In genomic region chr5:81626524-81626923, GRCh38 we compare ENCODE assay signal across 12 cellular contexts.
DNase-seq lines count a peak whose midpoint lies in the region; ATAC-seq and TF ChIP-seq lines count a peak whose summit lies in the region.
"Had no signal": no experiment of that assay in that cellular context is flagged by ENCODE, and none has a peak within 500 bp of the region (broad histone marks: within the 10 kb centered on the region; RNA-seq: fewer than 3 reads in every experiment).

No MANE protein-coding gene starts in this region.

- H3K4me1 ChIP-seq in foreskin keratinocyte: no peaks in the 10 kb centered on the region
- H3K4me1 ChIP-seq: thyroid gland had no signal

- ATAC-seq in left ventricle myocardium superior (peak; percentile 48), Right ventricle myocardium superior (ENCODE audit: poor library complexity) (no peak), foreskin keratinocyte (peak; percentile 99)
- ATAC-seq: activated CD8-positive, alpha-beta T cell treated with anti-CD3 and anti-CD28 coated beads for 36 hours had no signal

- no peak for TF ChIP-seq CTCF in foreskin keratinocyte (conservative IDR thresholded peaks at IDR 0.05)
- no peak for TF ChIP-seq CTCF in GM20000 (IDR thresholded peaks at IDR 0.05; ENCODE audit: extremely low read depth, missing control alignments)

- H3K27me3 ChIP-seq in foreskin keratinocyte: no peaks in the 10 kb centered on the region
- H3K27me3 ChIP-seq: thyroid gland had no signal

- TF ChIP-seq POLR2A in erythroblast (IDR thresholded peaks at IDR 0.05; ENCODE audit: low read length): no peak

- intact Hi-C loops in left ventricle myocardium superior (cut with micrococcal nuclease) (no loop called here), Right ventricle myocardium superior (cut with DNase I) (no loop called here)

- H3K27ac ChIP-seq in foreskin keratinocyte: no peak overlapping the region
- H3K27ac ChIP-seq: thyroid gland had no signal

- DNase-seq in left ventricle myocardium superior (no peak), Right ventricle myocardium superior (no peak), SW480 (ENCODE audit: low spot score) (peak; percentile 94), foreskin keratinocyte (peak; percentile 66 to 73), erythroblast (lab: John Stamatoyannopoulos, UW) (no peak), GM20000 (ENCODE audit: low spot score) (no peak), SHP77 treated with DMSO at 0.1 percent for 48 hours (lab: John Stamatoyannopoulos, UW) (no peak)
- DNase-seq in stimulated activated CD4-positive, alpha-beta T cell treated with anti-CD3 and anti-CD28 coated beads, Interleukin-4, amount 100 ng/mL, for 4 hours: no peak
- DNase-seq: activated CD8-positive, alpha-beta T cell treated with anti-CD3 and anti-CD28 coated beads for 36 hours; left cardiac atrium; RPMI8226; thyroid gland had no signal

Comparison
In these comparisons a context has a peak if more than half of its experiments do, and no peak if none do; other contexts are left out.
1. DNase-seq: peak in SW480 (single experiment) and foreskin keratinocyte (2 of 2); none in left ventricle myocardium superior (single experiment), Right ventricle myocardium superior (single experiment), erythroblast (0 of 2), GM20000 (single experiment), SHP77 treated with DMSO at 0.1 percent for 48 hours (single experiment) and stimulated activated CD4-positive, alpha-beta T cell treated with anti-CD3 and anti-CD28 coated beads, Interleukin-4, amount 100 ng/mL, for 4 hours (0 of 2).